In genomic region chr17:71023631-71024030, GRCh38 we compare ENCODE assay signal across 16 cellular contexts.
DNase-seq lines count a peak whose midpoint lies in the region; ATAC-seq, FAIRE-seq and TF ChIP-seq lines count a peak whose summit lies in the region.
"Had no signal": no experiment of that assay in that cellular context is flagged by ENCODE, and none has a peak within 500 bp of the region (broad histone marks: within the 10 kb centered on the region; RNA-seq: fewer than 3 reads in every experiment).

No MANE protein-coding gene starts in this region.

- TF ChIP-seq CTCF in fibroblast of lung (conservative IDR thresholded peaks at IDR 0.05 in 1 of 2, IDR thresholded peaks at IDR 0.05 in 1 of 2; ENCODE audit: low read depth in 1 of 2, low read length in 2 of 2): no peak

- H3K4me3 ChIP-seq in fibroblast of lung (replicated peaks in 1 of 4; ENCODE audit: control extremely low read depth in 1 of 4, insufficient read depth in 1 of 4, low read depth in 3 of 4, low read length in 4 of 4): no peak overlapping the region
- H3K4me3 ChIP-seq: K562 had no signal

- no peaks in the 10 kb centered on the region for H3K36me3 ChIP-seq in fibroblast of lung (ENCODE audit: control insufficient read depth, insufficient read depth, low read length)

- no peak overlapping the region for H3K4me3 Mint-ChIP-seq in activated T-cell treated with anti-CD3 and anti-CD28 coated beads, Interleukin-2, amount 50 U/mL, for 4 hours
- H3K4me3 Mint-ChIP-seq: activated T-cell treated with anti-CD3 and anti-CD28 coated beads, Interleukin-2, amount 50 U/mL, for 24 hours; immature natural killer cell; naive thymus-derived CD8-positive, alpha-beta T cell had no signal

- no peak for FAIRE-seq in GM12891 (lab: Jason Lieb, UNC)
- FAIRE-seq: K562, TTC549 had no signal

- DNase-seq in A172 (ENCODE audit: low spot score) (peak; percentile 25), HK-2 (ENCODE audit: unreplicated experiment) (peak; percentile 6), NCI-H524 (lab: John Stamatoyannopoulos, UW) (peak; percentile 87 to 94), fibroblast of lung (ENCODE audit: low read depth in 2 of 2) (peak; percentile 20 to 21), foreskin melanocyte (no peak), GM12891 (ENCODE audit: insufficient read length, low spot score) (no peak)
- no peak for DNase-seq in activated T-cell treated with anti-CD3 and anti-CD28 coated beads, Interleukin-2, amount 50 U/mL, for 4 hours
- DNase-seq: activated T-cell treated with anti-CD3 and anti-CD28 coated beads, Interleukin-2, amount 50 U/mL, for 24 hours; immature natural killer cell; naive thymus-derived CD8-positive, alpha-beta T cell had no signal

- no peak overlapping the region for H3K4me2 ChIP-seq in fibroblast of lung (ENCODE audit: extremely low read depth, insufficient read depth, low read length)

- no peaks in the 10 kb centered on the region for H3K27me3 ChIP-seq in fibroblast of lung (ENCODE audit: control insufficient read depth, insufficient read depth, low read length)

- no peak overlapping the region for H3K9ac ChIP-seq in fibroblast of lung (ENCODE audit: insufficient read depth, low read length)

- no peak for TF ChIP-seq POLR2A in GM12891 (IDR thresholded peaks at IDR 0.05; ENCODE audit: low read depth, low read length)

- no peaks in the 10 kb centered on the region for H4K20me1 ChIP-seq in fibroblast of lung (ENCODE audit: control insufficient read depth, extremely low read depth, insufficient read depth, low read length)

- ATAC-seq in HG02759 (IDR thresholded peaks at IDR 0.05; ENCODE audit: unreplicated experiment): no peak
- no peak for ATAC-seq in activated T-cell treated with anti-CD3 and anti-CD28 coated beads, Interleukin-2, amount 50 U/mL, for 4 hours
- ATAC-seq: esophagus mucosa; K562; naive thymus-derived CD8-positive, alpha-beta T cell had no signal

- H3K4me1 Mint-ChIP-seq in activated T-cell treated with anti-CD3 and anti-CD28 coated beads, Interleukin-2, amount 50 U/mL, for 4 hours (ENCODE audit: low read depth): no peaks in the 10 kb centered on the region
- H3K4me1 Mint-ChIP-seq: brain; immature natural killer cell; naive thymus-derived CD8-positive, alpha-beta T cell had no signal

- no peak overlapping the region for H3K27ac ChIP-seq in fibroblast of lung (ENCODE audit: insufficient read depth, low read length)
- H3K27ac ChIP-seq: RWPE1 had no signal

- H3K79me2 ChIP-seq in fibroblast of lung (ENCODE audit: control insufficient read depth, insufficient read depth, low read length): no peaks in the 10 kb centered on the region

- H3K27me3 Mint-ChIP-seq in activated T-cell treated with anti-CD3 and anti-CD28 coated beads, Interleukin-2, amount 50 U/mL, for 4 hours (ENCODE audit: low read depth): no peaks in the 10 kb centered on the region
- H3K27me3 Mint-ChIP-seq: activated T-cell treated with anti-CD3 and anti-CD28 coated beads, Interleukin-2, amount 50 U/mL, for 24 hours; brain; naive thymus-derived CD8-positive, alpha-beta T cell had no signal

- no peaks in the 10 kb centered on the region for H3K9me3 Mint-ChIP-seq in activated T-cell treated with anti-CD3 and anti-CD28 coated beads, Interleukin-2, amount 50 U/mL, for 4 hours
- H3K9me3 Mint-ChIP-seq: activated T-cell treated with anti-CD3 and anti-CD28 coated beads, Interleukin-2, amount 50 U/mL, for 24 hours; brain had no signal

- no peak overlapping the region for H2AFZ ChIP-seq in fibroblast of lung (ENCODE audit: low read length)

- H3K36me3 Mint-ChIP-seq in activated T-cell treated with anti-CD3 and anti-CD28 coated beads, Interleukin-2, amount 50 U/mL, for 4 hours (ENCODE audit: insufficient read depth): no peaks in the 10 kb centered on the region
- H3K36me3 Mint-ChIP-seq: brain; immature natural killer cell; naive thymus-derived CD8-positive, alpha-beta T cell had no signal

- H3K4me1 ChIP-seq in fibroblast of lung (ENCODE audit: control insufficient read depth, extremely low read depth, insufficient read depth, low read length): no peaks in the 10 kb centered on the region

- no peaks in the 10 kb centered on the region for H3K9me3 ChIP-seq in fibroblast of lung (ENCODE audit: control insufficient read depth, insufficient read depth, low read depth, low read length)

TF ChIP-seq in GM12891, 5 proteins besides CTCF, POLR2A, EP300 and RAD21:
- TF ChIP-seq POLR2AphosphoS5 (IDR thresholded peaks at IDR 0.05; ENCODE audit: low read depth, low read length): no peak
- TF ChIP-seq SPI1 (IDR thresholded peaks at IDR 0.05; ENCODE audit: low read depth, low read length): no peak
- TF ChIP-seq PAX5 (IDR thresholded peaks at IDR 0.05; ENCODE audit: insufficient read depth, low read length, severe bottlenecking): no peak
- TF ChIP-seq TAF1 (IDR thresholded peaks at IDR 0.05; ENCODE audit: low read depth, low read length): no peak
- no peak for TF ChIP-seq POU2F2 (IDR thresholded peaks at IDR 0.05; ENCODE audit: low read depth, low read length)

Comparison
In these comparisons a context has a peak if more than half of its experiments do, and no peak if none do; other contexts are left out.
1. DNase-seq: peak in A172 (single experiment), HK-2 (single experiment), NCI-H524 (2 of 2) and fibroblast of lung (2 of 2); none in foreskin melanocyte (single experiment), GM12891 (single experiment) and activated T-cell treated with anti-CD3 and anti-CD28 coated beads, Interleukin-2, amount 50 U/mL, for 4 hours (single experiment).